ENCODE assay signal across 32 cellular contexts in genomic region chr1:15146971-15147376, GRCh38. TPM values are rescaled to one million over a fixed set of nuclear protein-coding genes. Genes with fewer than 3 reads are reported as not detected.
DNase-seq lines count a peak whose midpoint lies in the region; ATAC-seq, FAIRE-seq and TF ChIP-seq lines count a peak whose summit lies in the region.
"Had no signal": no experiment of that assay in that cellular context is flagged by ENCODE, and none has a peak within 500 bp of the region (broad histone marks: within the 10 kb centered on the region; RNA-seq: fewer than 3 reads in every experiment).

No MANE protein-coding gene starts in this region.

- H3K36me3 Mint-ChIP-seq in naive thymus-derived CD4-positive, alpha-beta T cell, result peaks cover 0 to 5% (median 0%) of the 10 kb centered on the region in 5 donors
- H3K36me3 Mint-ChIP-seq: activated CD4-positive, alpha-beta memory T cell treated with anti-CD3 and anti-CD28 coated beads for 36 hours had no signal

- no peak for TF ChIP-seq POLR2A in GM12891 (IDR thresholded peaks at IDR 0.05; ENCODE audit: low read depth, low read length)
- no peak for TF ChIP-seq POLR2A in thyroid gland (IDR thresholded peaks at IDR 0.05)

- ATAC-seq in naive thymus-derived CD4-positive, alpha-beta T cell, result peak; percentile 60
- no peak for ATAC-seq in HG02884 (IDR thresholded peaks at IDR 0.05; ENCODE audit: unreplicated experiment)
- ATAC-seq: left ventricle myocardium superior, Right ventricle myocardium inferior had no signal

- peaks cover 58 to 81% (median 70%) of the 10 kb centered on the region in 5 donors for H3K27me3 Mint-ChIP-seq in naive thymus-derived CD4-positive, alpha-beta T cell

- no peak overlapping the region for H3K27ac ChIP-seq in naive thymus-derived CD4-positive, alpha-beta T cell (ENCODE audit: low read depth, low read length)
- H3K27ac ChIP-seq in thyroid gland, result no peak overlapping the region
- H3K27ac ChIP-seq: BLaER1, PC-9, uterus had no signal

- no peak overlapping the region for H3K27ac Mint-ChIP-seq in naive thymus-derived CD4-positive, alpha-beta T cell
- H3K27ac Mint-ChIP-seq: activated CD4-positive, alpha-beta memory T cell treated with anti-CD3 and anti-CD28 coated beads for 36 hours; mesothelial cell of epicardium; naive B cell had no signal

- POLR2A ChIA-PET in naive thymus-derived CD4-positive, alpha-beta T cell (lab: Charles Lee), result no interaction called here

- TF ChIP-seq CTCF in thyroid gland (IDR thresholded peaks at IDR 0.05), result no peak

- H3K4me1 Mint-ChIP-seq in naive thymus-derived CD4-positive, alpha-beta T cell, result peaks cover 0 to 4% (median 0%) of the 10 kb centered on the region in 7 donors
- H3K4me1 Mint-ChIP-seq: central memory CD8-positive, alpha-beta T cell had no signal

- H3K9me3 Mint-ChIP-seq in naive thymus-derived CD4-positive, alpha-beta T cell, result peaks cover 0 to 10% (median 4%) of the 10 kb centered on the region in 11 donors
- H3K9me3 Mint-ChIP-seq: activated CD4-positive, alpha-beta memory T cell treated with anti-CD3 and anti-CD28 coated beads for 36 hours; central memory CD8-positive, alpha-beta T cell had no signal

- no peak overlapping the region for H3K4me3 Mint-ChIP-seq in naive thymus-derived CD4-positive, alpha-beta T cell
- H3K4me3 Mint-ChIP-seq: activated CD4-positive, alpha-beta memory T cell treated with anti-CD3 and anti-CD28 coated beads for 36 hours; central memory CD8-positive, alpha-beta T cell; mesothelial cell of epicardium; naive B cell had no signal

- H3K4me3 ChIP-seq in naive thymus-derived CD4-positive, alpha-beta T cell (ENCODE audit: low read length), result no peak overlapping the region
- no peak overlapping the region for H3K4me3 ChIP-seq in thyroid gland (replicated peaks in 1 of 3)
- H3K4me3 ChIP-seq: BLaER1, PC-9, smooth muscle cell, uterus had no signal

- DNase-seq in GM12891 (ENCODE audit: insufficient read length, low spot score) (no peak), SKM-1 treated with dmso at 0.1 percent for 144 hours (lab: John Stamatoyannopoulos, UW; ENCODE audit: unreplicated experiment) (peak; percentile 32), thyroid gland (peak; percentile 40 to 43), 8988T (no peak), AG20443 (ENCODE audit: low spot score) (no peak)
- DNase-seq in naive thymus-derived CD4-positive, alpha-beta T cell, result no peak
- DNase-seq: activated CD4-positive, alpha-beta memory T cell treated with anti-CD3 and anti-CD28 coated beads for 36 hours; activated CD4-positive, alpha-beta T cell treated with anti-CD3 and anti-CD28 coated beads for 1 hour; activated CD8-positive, alpha-beta memory T cell treated with anti-CD3 and anti-CD28 coated beads, Interleukin-2, amount 50 U/mL, for 4 hours; activated naive CD4-positive, alpha-beta T cell treated with Interleukin-2 at 50 U/mL for 16 hours; COR-L47; erythroblast; GF-D8; GOT3; kidney; left ventricle myocardium superior; naive B cell; NCI-H1105 treated with DMSO at 0.1 percent for 48 hours; NCI-H1930; NCI-H524; occipital lobe; PC-9; SK-N-SH; stimulated activated naive CD4-positive, alpha-beta T cell treated with Interleukin-2 at 50 U/mL for 16 hours; T-helper 2 cell; uterus had no signal

- no peaks in the 10 kb centered on the region for H3K36me3 ChIP-seq in naive thymus-derived CD4-positive, alpha-beta T cell (ENCODE audit: control insufficient read depth in 2 of 3, insufficient read depth in 3 of 3, low read length in 3 of 3)
- no peaks in the 10 kb centered on the region for H3K36me3 ChIP-seq in thyroid gland
- H3K36me3 ChIP-seq: BLaER1, uterus had no signal

- H3K9me3 ChIP-seq in naive thymus-derived CD4-positive, alpha-beta T cell (ENCODE audit: control insufficient read depth in 2 of 3, low read length in 3 of 3), result no peaks in the 10 kb centered on the region
- H3K9me3 ChIP-seq in thyroid gland, result no peaks in the 10 kb centered on the region
- H3K9me3 ChIP-seq: BLaER1, SK-N-SH, uterus had no signal

- peaks cover 0 to 3% of the 10 kb centered on the region in 2 donors for H3K27me3 ChIP-seq in naive thymus-derived CD4-positive, alpha-beta T cell (ENCODE audit: control insufficient read depth in 2 of 2, insufficient read depth in 2 of 2, low read length in 2 of 2)
- no peaks in the 10 kb centered on the region for H3K27me3 ChIP-seq in thyroid gland
- H3K27me3 ChIP-seq: uterus had no signal

- no peaks in the 10 kb centered on the region for H3K4me1 ChIP-seq in naive thymus-derived CD4-positive, alpha-beta T cell (ENCODE audit: control insufficient read depth in 2 of 2, insufficient read depth in 2 of 2, low read length in 2 of 2)
- H3K4me1 ChIP-seq in thyroid gland, result peaks cover 0 to 7% of the 10 kb centered on the region in 2 donors
- H3K4me1 ChIP-seq: uterus had no signal

- peak; percentile 68 for FAIRE-seq in GM12891 (lab: Jason Lieb, UNC)
- FAIRE-seq: kidney had no signal

- intact Hi-C loops in naive thymus-derived CD4-positive, alpha-beta T cell (cut with micrococcal nuclease), result no loop called here
- intact Hi-C loops in thyroid gland (cut with DNase I), result no loop called here

- CTCF ChIA-PET in naive thymus-derived CD4-positive, alpha-beta T cell (lab: Charles Lee), result no interaction called here

- WGBS in thyroid gland, 2 donors, result 44 to 49% methylated on average over 4 of the region's 4 CpGs

TF ChIP-seq in GM12891, 5 proteins besides CTCF, POLR2A, EP300 and RAD21:
- TF ChIP-seq SPI1 (IDR thresholded peaks at IDR 0.05; ENCODE audit: low read depth, low read length) (no peak), POU2F2 (IDR thresholded peaks at IDR 0.05; ENCODE audit: low read depth, low read length) (no peak)

RNA-seq across cellular contexts. Expression of gene TMEM51, which starts 6.6 kb away (rescaled TPM):
- polyA plus RNA-seq in GM12891 (2012; ENCODE audit: low read depth, missing spikeins), result 1.3 TPM
- total RNA-seq in naive thymus-derived CD4-positive, alpha-beta T cell, result under 1 TPM in 4 of 5 experiments, not detected in 1; 0.16 to 0.79 (median 0.56) TPM
- not detected for polyA plus RNA-seq in naive thymus-derived CD4-positive, alpha-beta T cell
- 10 to 100 TPM in 1 of 4 donors, 1 to 10 TPM in 3; 3.7 to 12.0 (median 6.4) TPM for total RNA-seq in thyroid gland
- total RNA-seq: activated CD4-positive, alpha-beta memory T cell treated with anti-CD3 and anti-CD28 coated beads for 36 hours had no signal

Comparison
In these comparisons a context has a peak if more than half of its experiments do, and no peak if none do; other contexts are left out.
1. DNase-seq: peak in SKM-1 treated with dmso at 0.1 percent for 144 hours (single experiment) and thyroid gland (2 of 2); none in GM12891 (single experiment), naive thymus-derived CD4-positive, alpha-beta T cell (0 of 9), 8988T (single experiment) and AG20443 (single experiment).